18 cellular contexts compared by ENCODE assay signal in the genomic region with DNA sequence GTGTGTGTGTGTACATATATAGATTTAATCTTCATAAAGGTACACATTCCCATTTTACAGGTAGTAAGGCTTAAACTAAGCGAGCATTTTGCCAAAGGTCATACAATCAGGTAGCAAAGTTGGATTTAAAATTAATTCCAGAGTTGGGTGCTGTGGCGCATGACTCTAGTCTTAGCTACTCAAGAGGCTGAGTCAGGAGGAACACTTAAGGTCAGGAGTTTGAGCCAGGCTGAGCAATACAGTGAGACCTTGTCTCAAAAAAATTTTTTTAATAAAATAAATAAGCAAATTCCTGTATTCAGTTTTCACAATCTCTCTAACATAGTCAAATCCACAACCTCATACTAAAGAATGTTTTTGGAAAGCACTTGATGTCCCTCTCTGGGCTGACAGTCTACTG.
"Had no signal": no experiment of that assay in that cellular context is flagged by ENCODE, and none has a peak within 500 bp of the region (broad histone marks: within the 10 kb centered on the region; RNA-seq: fewer than 3 reads in every experiment).

No MANE protein-coding gene starts in this region.

- H3K27ac Mint-ChIP-seq: activated CD4-positive, alpha-beta T cell treated with anti-CD3 and anti-CD28 coated beads, Interleukin-2, amount 10 ng/mL, durations not matched to agents 24 days and 14 days; endodermal cell; stimulated activated naive B cell treated with anti-CD40 and anti-IgM and Interleukin-4, amounts not matched to agents 10 μg/mL and 1 μg/mL and 100 μg/mL, for 72 hours had no signal

- ATAC-seq: body of pancreas; left colon; lower lobe of right lung; naive thymus-derived CD8-positive, alpha-beta T cell; stimulated activated naive B cell treated with anti-CD40 and anti-IgM and Interleukin-4, amounts not matched to agents 10 μg/mL and 1 μg/mL and 100 μg/mL, for 72 hours had no signal

- H3K27me3 Mint-ChIP-seq: activated CD4-positive, alpha-beta T cell treated with anti-CD3 and anti-CD28 coated beads, Interleukin-2, amount 10 ng/mL, durations not matched to agents 24 days and 14 days; activated naive CD4-positive, alpha-beta T cell treated with anti-CD3 and anti-CD28 coated beads, Interleukin-2, amount 50 U/mL, for 24 hours; naive thymus-derived CD8-positive, alpha-beta T cell; stimulated activated naive B cell treated with anti-CD40 and anti-IgM and Interleukin-4, amounts not matched to agents 10 μg/mL and 1 μg/mL and 100 μg/mL, for 72 hours had no signal

- H3K4me3 Mint-ChIP-seq: activated CD4-positive, alpha-beta T cell treated with anti-CD3 and anti-CD28 coated beads, Interleukin-2, amount 10 ng/mL, durations not matched to agents 24 days and 14 days; activated naive CD4-positive, alpha-beta T cell treated with anti-CD3 and anti-CD28 coated beads, Interleukin-2, amount 50 U/mL, for 24 hours; endodermal cell; naive thymus-derived CD8-positive, alpha-beta T cell; stimulated activated naive B cell treated with anti-CD40 and anti-IgM and Interleukin-4, amounts not matched to agents 10 μg/mL and 1 μg/mL and 100 μg/mL, for 72 hours had no signal

- DNase-seq: activated CD4-positive, alpha-beta T cell treated with anti-CD3 and anti-CD28 coated beads, Interleukin-2, amount 10 ng/mL, durations not matched to agents 24 days and 14 days; activated CD8-positive, alpha-beta memory T cell treated with anti-CD3 and anti-CD28 coated beads, Interleukin-2, amount 50 U/mL, for 4 hours; activated gamma-delta T cell; activated T-cell treated with anti-CD3 and anti-CD28 coated beads, Interleukin-2, amount 50 U/mL, for 48 hours; adrenal gland; body of pancreas; dorsolateral prefrontal cortex; endodermal cell; islet precursor cell; left colon; lower lobe of right lung; naive thymus-derived CD8-positive, alpha-beta T cell; sigmoid colon; stimulated activated CD4-positive, alpha-beta T cell treated with anti-CD3 and anti-CD28 coated beads, Interleukin-4, amount 100 ng/mL, for 4 hours; stimulated activated naive B cell treated with anti-CD40 and anti-IgM and Interleukin-4, amounts not matched to agents 10 μg/mL and 1 μg/mL and 100 μg/mL, for 72 hours; T-helper 1 cell; T1000 had no signal

- H3K4me1 Mint-ChIP-seq: activated CD4-positive, alpha-beta T cell treated with anti-CD3 and anti-CD28 coated beads, Interleukin-2, amount 10 ng/mL, durations not matched to agents 24 days and 14 days; activated naive CD4-positive, alpha-beta T cell treated with anti-CD3 and anti-CD28 coated beads, Interleukin-2, amount 50 U/mL, for 24 hours; endodermal cell; stimulated activated naive B cell treated with anti-CD40 and anti-IgM and Interleukin-4, amounts not matched to agents 10 μg/mL and 1 μg/mL and 100 μg/mL, for 72 hours had no signal

- H3K4me3 ChIP-seq: adrenal gland, body of pancreas, dorsolateral prefrontal cortex, lower lobe of right lung, sigmoid colon had no signal

- H3K9me3 Mint-ChIP-seq: activated naive CD4-positive, alpha-beta T cell treated with anti-CD3 and anti-CD28 coated beads, Interleukin-2, amount 50 U/mL, for 24 hours had no signal
